25 cellular contexts compared by ENCODE assay signal in genomic region chr12:132140501-132140900, GRCh38. TPM values are rescaled to one million over a fixed set of nuclear protein-coding genes. Genes with fewer than 3 reads are reported as not detected.
DNase-seq lines count a peak whose midpoint lies in the region; ATAC-seq, FAIRE-seq and TF ChIP-seq lines count a peak whose summit lies in the region.
"Had no signal": no experiment of that assay in that cellular context is flagged by ENCODE, and none has a peak within 500 bp of the region (broad histone marks: within the 10 kb centered on the region; RNA-seq: fewer than 3 reads in every experiment).

No MANE protein-coding gene starts in this region.

- no peaks in the 10 kb centered on the region for H3K9me3 Mint-ChIP-seq in neural crest cell
- H3K9me3 Mint-ChIP-seq: CD8-positive, alpha-beta memory T cell had no signal

- H3K27ac ChIP-seq in Peyer's patch (no peak overlapping the region), testis (no peak overlapping the region)
- H3K27ac ChIP-seq: C4-2B, GM23248 had no signal

- no peak overlapping the region for H3K27ac Mint-ChIP-seq in neural crest cell (ENCODE audit: unreplicated experiment)

- ATAC-seq in HG03097 (IDR thresholded peaks at IDR 0.05; ENCODE audit: low FRiP score, unreplicated experiment), result no peak

- H3K4me1 ChIP-seq in Peyer's patch (peaks cover 5 to 21% (median 16%) of the 10 kb centered on the region in 4 donors), testis (peaks cover 16% of the 10 kb centered on the region)

- H3K27me3 ChIP-seq in Peyer's patch, result no peaks in the 10 kb centered on the region
- H3K27me3 ChIP-seq in testis, result no peaks in the 10 kb centered on the region

- H3K36me3 Mint-ChIP-seq in neural crest cell (ENCODE audit: low read depth), result peaks cover 10% of the 10 kb centered on the region

- WGBS in testis, 2 donors, result 50 to 92% methylated on average over 2 to 15 of the region's 15 CpGs

- intact Hi-C loops in testis (cut with DNase I; ENCODE audit: low total_unique reads), result no loop called here

- DNase-seq in activated effector memory CD4-positive, alpha-beta T cell treated with anti-CD3 and anti-CD28 coated beads, Interleukin-2, amount 50 U/mL, for 16 hours, result peak; percentile 59
- DNase-seq in activated effector memory CD4-positive, alpha-beta T cell treated with Interleukin-2 at 50 U/mL for 16 hours, result no peak
- DNase-seq in Peyer's patch (peak in 2 of 3 donors; percentile 31 to 33), neural crest cell (ENCODE audit: low read depth, low spot score) (no peak), testis (peak; percentile 10), DMS53 (lab: John Stamatoyannopoulos, UW) (no peak), GM12891 (ENCODE audit: insufficient read length, low spot score) (no peak)
- DNase-seq: DMS 273 treated with DMSO at 0.1 percent for 48 hours, DMS79 treated with DMSO at 0.1 percent for 48 hours, GF-D8, GM23248, H7, KBM-7, MV-4-11, NCI-H1105, NCI-H146, NCI-H1930, NCI-H2107, NCI-H524 treated with DMSO at 0.1 percent for 48 hours, NCI-H774, SK-N-SH had no signal

- H3K4me3 ChIP-seq in Peyer's patch (no peak overlapping the region), testis (no peak overlapping the region)
- H3K4me3 ChIP-seq: GM23248 had no signal

- H3K27me3 Mint-ChIP-seq in neural crest cell (ENCODE audit: low read depth), result peaks cover 5% of the 10 kb centered on the region

- TF ChIP-seq CTCF in Peyer's patch (IDR thresholded peaks at IDR 0.05), result no peak
- TF ChIP-seq CTCF in neural crest cell (conservative IDR thresholded peaks at IDR 0.05), result no peak
- TF ChIP-seq CTCF in testis (IDR thresholded peaks at IDR 0.05), result no peak

- FAIRE-seq in GM12891 (lab: Jason Lieb, UNC), result no peak
- FAIRE-seq: GM12892 had no signal

- peaks cover 15% of the 10 kb centered on the region for H3K4me1 Mint-ChIP-seq in neural crest cell

- H3K36me3 ChIP-seq in Peyer's patch (peaks cover 0 to 40% (median 0%) of the 10 kb centered on the region in 3 donors), testis (ENCODE audit: low read depth, missing control alignments) (no peaks in the 10 kb centered on the region)

- peak overlapping the region; percentile 76 for H3K4me3 Mint-ChIP-seq in neural crest cell

- TF ChIP-seq POLR2A in Peyer's patch (IDR thresholded peaks at IDR 0.05) (no peak), testis (IDR thresholded peaks at IDR 0.05) (no peak), GM12891 (IDR thresholded peaks at IDR 0.05; ENCODE audit: low read depth, low read length) (no peak)

- H3K9me3 ChIP-seq in Peyer's patch (no peaks in the 10 kb centered on the region), testis (no peaks in the 10 kb centered on the region)
- H3K9me3 ChIP-seq: SK-N-SH had no signal

TF ChIP-seq in GM12891, 5 proteins besides CTCF, POLR2A, EP300 and RAD21:
- TF ChIP-seq PAX5 (IDR thresholded peaks at IDR 0.05; ENCODE audit: insufficient read depth, low read length, severe bottlenecking) (no peak), TAF1 (IDR thresholded peaks at IDR 0.05; ENCODE audit: low read depth, low read length) (no peak), SPI1 (IDR thresholded peaks at IDR 0.05; ENCODE audit: low read depth, low read length) (no peak), POU2F2 (IDR thresholded peaks at IDR 0.05; ENCODE audit: low read depth, low read length) (no peak), POLR2AphosphoS5 (IDR thresholded peaks at IDR 0.05; ENCODE audit: low read depth, low read length) (no peak)

RNA-seq across cellular contexts. Expression of gene DDX51, which starts 3.6 kb away (rescaled TPM):
- total RNA-seq in Peyer's patch (10 to 100 TPM; 18.7 to 78.4 (median 32.2) TPM), neural crest cell (27.7 and 33.3 TPM in 2 replicates), testis (10 to 100 TPM; 29.0 to 32.8 TPM)
- 18.8 TPM for polyA plus RNA-seq in testis (ENCODE audit: insufficient read depth, low read depth, low replicate concordance)
- polyA plus RNA-seq in GM12891 (2012; ENCODE audit: low read depth, missing spikeins), result 11.1 TPM

RNA-seq across cellular contexts. Expression of gene NOC4L, which starts 3.8 kb away (rescaled TPM):
- 10 to 100 TPM in 2 of 4 donors, 1 to 10 TPM in 2; 8.9 to 47.0 (median 12.2) TPM for total RNA-seq in Peyer's patch
- total RNA-seq in neural crest cell, result 36.4 and 40.4 TPM in 2 replicates
- 10 to 100 TPM; 64.4 to 65.2 TPM for total RNA-seq in testis
- polyA plus RNA-seq in testis (ENCODE audit: insufficient read depth, low read depth, low replicate concordance), result 67.2 TPM
- 18.0 TPM for polyA plus RNA-seq in GM12891 (2012; ENCODE audit: low read depth, missing spikeins)

Comparison
In these comparisons a context has a peak if more than half of its experiments do, and no peak if none do; other contexts are left out.
1. DNase-seq: peak in activated effector memory CD4-positive, alpha-beta T cell treated with anti-CD3 and anti-CD28 coated beads, Interleukin-2, amount 50 U/mL, for 16 hours (single experiment), Peyer's patch (2 of 3) and testis (single experiment); none in activated effector memory CD4-positive, alpha-beta T cell treated with Interleukin-2 at 50 U/mL for 16 hours (single experiment), neural crest cell (single experiment), DMS53 (single experiment) and GM12891 (single experiment).